ENCODE assay signal across 8 cellular contexts in the genomic region with DNA sequence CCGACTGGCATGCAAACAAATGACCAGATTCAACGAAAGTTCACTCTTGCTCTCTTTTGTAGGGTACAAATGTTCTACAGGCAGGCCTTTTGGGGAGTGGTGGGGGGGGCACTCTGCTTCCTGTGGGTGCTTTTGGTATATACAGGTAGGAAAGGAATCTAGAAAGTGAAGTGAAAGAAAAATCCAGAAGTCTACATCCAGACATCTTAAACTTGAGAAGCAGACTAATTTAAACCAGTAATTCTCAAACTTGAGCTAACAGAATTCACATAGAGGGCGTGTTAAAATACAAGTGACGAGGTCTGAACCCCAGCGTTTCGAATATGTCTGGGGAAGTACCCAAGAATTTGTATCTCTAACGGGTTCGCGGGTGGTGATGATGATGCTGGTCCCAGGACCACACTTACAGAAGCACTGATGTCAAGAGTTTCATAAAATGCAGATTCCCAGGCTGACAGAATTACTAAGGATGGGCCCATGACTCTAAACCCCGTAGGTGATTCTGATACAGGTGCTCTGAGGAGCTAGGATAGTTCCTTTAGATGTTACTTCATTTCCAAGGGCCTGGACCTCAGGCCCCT. TPM values are rescaled to one million over a fixed set of nuclear protein-coding genes. Genes with fewer than 3 reads are reported as not detected.
A peak's percentile ranks its signal among the peaks of the same experiment; 100 is the strongest.
DNase-seq lines count a peak whose midpoint lies in the region; ATAC-seq and TF ChIP-seq lines count a peak whose summit lies in the region.

No MANE protein-coding gene starts in this region.

- no peak overlapping the region for H2BK5ac ChIP-seq in H9 (ENCODE audit: insufficient read length, low read length)

- H2AK5ac ChIP-seq in H9 (ENCODE audit: insufficient read length, low read length): no peak overlapping the region

- H3T11ph ChIP-seq in H9 (ENCODE audit: low read length): no peak overlapping the region

- no peaks in the 10 kb centered on the region for H3K79me1 ChIP-seq in H9 (ENCODE audit: insufficient read depth, low read depth, low read length, poor library complexity, severe bottlenecking)

- H4K91ac ChIP-seq in H9 (ENCODE audit: insufficient read length, low read depth, low read length): no peak overlapping the region

- H3K56ac ChIP-seq in H9 (ENCODE audit: insufficient read length, low read depth, low read length): no peak overlapping the region

- TF ChIP-seq CTCF in H9 (conservative IDR thresholded peaks at IDR 0.05): no peak
- no peak for TF ChIP-seq CTCF in spleen (IDR thresholded peaks at IDR 0.05 in 8 of 11, conservative IDR thresholded peaks at IDR 0.05 in 3 of 11)

- no peak overlapping the region for H3K23ac ChIP-seq in H9 (ENCODE audit: insufficient read length, low read depth, low read length)

- peaks cover 12% of the 10 kb centered on the region for H3K23me2 ChIP-seq in H9 (ENCODE audit: insufficient read length, low read depth, low read length, poor library complexity, severe bottlenecking)

- H3K4me1 ChIP-seq in H9 (ENCODE audit: insufficient read depth, low read length): no peaks in the 10 kb centered on the region
- H3K4me1 ChIP-seq in iPS-18a (ENCODE audit: control insufficient read depth, low read depth, low read length): peaks cover 3% of the 10 kb centered on the region
- H3K4me1 ChIP-seq in spleen: peaks cover 7 to 21% (median 10%) of the 10 kb centered on the region in 6 donors

- no peaks in the 10 kb centered on the region for H3K79me2 ChIP-seq in H9 (ENCODE audit: insufficient read depth, low read length)

- no peak overlapping the region for H2BK12ac ChIP-seq in H9 (ENCODE audit: insufficient read length, low read depth, low read length)

- peaks cover 9 to 12% of the 10 kb centered on the region in 2 experiments for H3K4me1 Mint-ChIP-seq in H9
- H3K4me1 Mint-ChIP-seq in activated T-helper 17 cell treated with anti-CD3 and anti-CD28 coated beads, Interleukin-2, amount 50 U/mL, for 72 hours: no peaks in the 10 kb centered on the region

- H3K36me3 Mint-ChIP-seq in H9 (ENCODE audit: insufficient read depth in 1 of 3, low read depth in 3 of 3): peaks cover 0 to 6% (median 0%) of the 10 kb centered on the region in 3 experiments; a peak in 3 of 7 replicates
- no peaks in the 10 kb centered on the region for H3K36me3 Mint-ChIP-seq in activated T-helper 17 cell treated with anti-CD3 and anti-CD28 coated beads, Interleukin-2, amount 50 U/mL, for 72 hours (ENCODE audit: low read depth)

- intact Hi-C loops in spleen (cut with DNase I; ENCODE audit: low total_unique reads): no loop called here

- no peaks in the 10 kb centered on the region for H3K9me3 Mint-ChIP-seq in H9
- H3K9me3 Mint-ChIP-seq in activated T-helper 17 cell treated with anti-CD3 and anti-CD28 coated beads, Interleukin-2, amount 50 U/mL, for 72 hours: no peaks in the 10 kb centered on the region

- no peak for ATAC-seq in activated T-helper 17 cell treated with anti-CD3 and anti-CD28 coated beads, Interleukin-2, amount 50 U/mL, for 72 hours (replicated peaks)
- ATAC-seq in GM19463 (IDR thresholded peaks at IDR 0.05; ENCODE audit: unreplicated experiment): no peak

- H4K8ac ChIP-seq in H9 (replicated peaks; ENCODE audit: insufficient read length, low read depth, low read length): no peak overlapping the region

- no peak overlapping the region for H4K5ac ChIP-seq in H9 (ENCODE audit: insufficient read length, low read depth, low read length)

- H2BK20ac ChIP-seq in H9 (ENCODE audit: low read depth, low read length, poor library complexity, severe bottlenecking): no peak overlapping the region

- TF ChIP-seq POLR2A in spleen (IDR thresholded peaks at IDR 0.05): no peak

- H3K27ac ChIP-seq in H9 (ENCODE audit: insufficient read length, low read depth, low read length) (no peak overlapping the region), iPS-18a (ENCODE audit: low read length) (no peak overlapping the region), spleen (peak overlapping the region in 4 of 8 donors; percentile 4 to 67 (median 56))

- H3K27me3 ChIP-seq in H9 (ENCODE audit: insufficient read depth, low read length) (peaks cover 3% of the 10 kb centered on the region; the same call in 1 of the 2 replicates), iPS-18a (ENCODE audit: control insufficient read depth, insufficient read depth, low read length) (peaks cover 26% of the 10 kb centered on the region), spleen (replicated peaks in 1 of 7) (peaks cover 0 to 23% (median 0%) of the 10 kb centered on the region in 7 donors)

- peak overlapping the region; percentile 36 for H3K4me2 ChIP-seq in H9 (ENCODE audit: insufficient read depth, insufficient read length, low read length)

- no peaks in the 10 kb centered on the region for H4K20me1 ChIP-seq in H9 (ENCODE audit: control insufficient read depth, insufficient read depth, insufficient read length)

- DNase-seq in H9: no peak
- no peak for DNase-seq in spleen
- DNase-seq in iPS-NIHi7 (ENCODE audit: extremely low spot score): no peak
- DNase-seq in hypothalamus (lab: John Stamatoyannopoulos, UW): no peak
- no peak for DNase-seq in G401 (ENCODE audit: low spot score)

- H3K9me3 ChIP-seq in H9 (ENCODE audit: control insufficient read depth, low read depth, low read length) (no peaks in the 10 kb centered on the region), iPS-18a (ENCODE audit: control insufficient read depth, low read depth, low read length) (no peaks in the 10 kb centered on the region), spleen (no peaks in the 10 kb centered on the region)

- H2BK120ac ChIP-seq in H9 (ENCODE audit: low read depth, low read length, poor library complexity, severe bottlenecking): no peak overlapping the region

- H2BK15ac ChIP-seq in H9 (ENCODE audit: low read depth, low read length): no peak overlapping the region

- peaks cover 25% of the 10 kb centered on the region for H3K27me3 Mint-ChIP-seq in H9 (ENCODE audit: low read depth)
- H3K27me3 Mint-ChIP-seq in activated T-helper 17 cell treated with anti-CD3 and anti-CD28 coated beads, Interleukin-2, amount 50 U/mL, for 72 hours: no peaks in the 10 kb centered on the region

- no peak overlapping the region for H2AFZ ChIP-seq in H9 (ENCODE audit: low read length)

- no CpG with 5 or more reads among the region's 10 CpGs for WGBS in H9 (ENCODE audit: extremely low coverage, insufficient read length, low lambda C conversion rate)
- WGBS in spleen, 5 donors: 71 to 74% (median 74%) methylated on average over 10 of the region's 10 CpGs

- H3K9ac ChIP-seq in H9 (ENCODE audit: extremely low read depth, insufficient read length, low read length) (no peak overlapping the region), iPS-18a (ENCODE audit: low read length) (peak overlapping the region; percentile 19)

- peak overlapping the region; percentile 69 to 80 for H3K4me3 Mint-ChIP-seq in H9
- H3K4me3 Mint-ChIP-seq in activated T-helper 17 cell treated with anti-CD3 and anti-CD28 coated beads, Interleukin-2, amount 50 U/mL, for 72 hours: peak overlapping the region; percentile 64

- no peak overlapping the region for H3K18ac ChIP-seq in H9 (ENCODE audit: insufficient read length, low read depth, low read length)

- H3K4me3 ChIP-seq in iPS-18a (ENCODE audit: low read length): peak overlapping the region; percentile 61
- peak overlapping the region; percentile 57 to 91 (median 64) for H3K4me3 ChIP-seq in spleen

- H3K36me3 ChIP-seq in iPS-18a (ENCODE audit: control insufficient read depth, low read depth, low read length) (no peaks in the 10 kb centered on the region), spleen (peaks cover 0 to 8% (median 0%) of the 10 kb centered on the region in 6 donors)

- no peak overlapping the region for H3K14ac ChIP-seq in H9 (ENCODE audit: insufficient read depth, low read length)

- in situ Hi-C loops in G401 (cut with HindIII; ENCODE audit: low sequenced_read_pairs): no loop called here

- no peak overlapping the region for H3K27ac Mint-ChIP-seq in H9
- H3K27ac Mint-ChIP-seq in activated T-helper 17 cell treated with anti-CD3 and anti-CD28 coated beads, Interleukin-2, amount 50 U/mL, for 72 hours: no peak overlapping the region

- H3K4ac ChIP-seq in H9 (ENCODE audit: low read depth, low read length): no peak overlapping the region

RNA-seq across cellular contexts. Expression of a gene that starts 0.5 kb away (rescaled TPM):
- total RNA-seq in H9 (2021): 1.8 and 1.9 TPM in 2 replicates
- 1 to 10 TPM; 2.1 to 2.9 TPM for total RNA-seq in activated T-helper 17 cell treated with anti-CD3 and anti-CD28 coated beads, Interleukin-2, amount 50 U/mL, for 72 hours
- 1 to 10 TPM; 1.8 to 8.3 (median 3.3) TPM for total RNA-seq in spleen
- under 1 TPM; 0.27 to 0.45 (median 0.37) TPM for polyA plus RNA-seq in spleen
- total RNA-seq in G401 (2014; rRNA removed; shearing (Covaris generic)): 0.06 and 0.71 TPM in 2 replicates

RNA-seq across cellular contexts. Expression of a gene that starts 18.5 kb away (rescaled TPM):
- total RNA-seq in H9 (2021) (13.5 and 15.7 TPM in 2 replicates), spleen (10 to 100 TPM; 24.8 to 71.8 (median 39.2) TPM)
- 10 to 100 TPM; 15.5 to 16.4 TPM for total RNA-seq in activated T-helper 17 cell treated with anti-CD3 and anti-CD28 coated beads, Interleukin-2, amount 50 U/mL, for 72 hours
- 10 to 100 TPM; 39.9 to 50.2 (median 49.7) TPM for polyA plus RNA-seq in spleen
- 19.4 and 26.6 TPM in 2 replicates for total RNA-seq in G401 (2014; rRNA removed; shearing (Covaris generic))

RNA-seq across cellular contexts. Expression of a gene that starts 18.7 kb away (rescaled TPM):
- total RNA-seq in H9 (2021): 32.5 and 33.8 TPM in 2 replicates
- total RNA-seq in activated T-helper 17 cell treated with anti-CD3 and anti-CD28 coated beads, Interleukin-2, amount 50 U/mL, for 72 hours: 10 to 100 TPM; 25.4 to 29.4 TPM
- total RNA-seq in spleen: 10 to 100 TPM; 28.5 to 92.2 (median 40.4) TPM
- polyA plus RNA-seq in spleen: 10 to 100 TPM; 18.9 to 23.4 (median 21.9) TPM
- total RNA-seq in G401 (2014; rRNA removed; shearing (Covaris generic)): 77.3 and 89.4 TPM in 2 replicates
